1 cellular context compared by ENCODE assay signal in genomic region chr4:20341121-20341758, GRCh38.
TF ChIP-seq lines count a peak whose summit lies in the region.

No MANE protein-coding gene starts in this region.

TF ChIP-seq in GM23338, 12 proteins besides CTCF, POLR2A, EP300 and RAD21 (continued from another document):
- no peak for TF ChIP-seq REST (IDR thresholded peaks at IDR 0.05; ENCODE audit: unreplicated experiment)
